9 cellular contexts compared by ENCODE assay signal in genomic region chr5:157563373-157564148, GRCh38. TPM values are rescaled to one million over a fixed set of nuclear protein-coding genes. Genes with fewer than 3 reads are reported as not detected.
DNase-seq lines count a peak whose midpoint lies in the region; ATAC-seq and TF ChIP-seq lines count a peak whose summit lies in the region.
"Had no signal": no experiment of that assay in that cellular context is flagged by ENCODE, and none has a peak within 500 bp of the region (broad histone marks: within the 10 kb centered on the region; RNA-seq: fewer than 3 reads in every experiment).

No MANE protein-coding gene starts in this region.

- TF ChIP-seq CTCF in WERI-Rb-1 (IDR thresholded peaks at IDR 0.05; ENCODE audit: low read depth, low read length) (no peak), gastroesophageal sphincter (IDR thresholded peaks at IDR 0.05) (no peak)

- no peaks in the 10 kb centered on the region for H3K9me3 Mint-ChIP-seq in activated T-cell treated with anti-CD3 and anti-CD28 coated beads, Interleukin-2, amount 50 U/mL, for 4 hours

- no peak overlapping the region for H3K4me3 Mint-ChIP-seq in activated T-cell treated with anti-CD3 and anti-CD28 coated beads, Interleukin-2, amount 50 U/mL, for 4 hours

- H3K27me3 ChIP-seq in WERI-Rb-1 (ENCODE audit: insufficient read depth, low read depth, severe bottlenecking) (no peaks in the 10 kb centered on the region), gastroesophageal sphincter (no peaks in the 10 kb centered on the region)

- peaks cover 25 to 89% (median 48%) of the 10 kb centered on the region in 3 donors for H3K4me1 ChIP-seq in gastroesophageal sphincter

- no peak for TF ChIP-seq EP300 in gastroesophageal sphincter (IDR thresholded peaks at IDR 0.05)

- WGBS in gastroesophageal sphincter (ENCODE audit: low coverage in 1 of 2), 2 donors = 19 to 24% methylated on average over 13 to 14 of the region's 14 CpGs

- H3K4me1 Mint-ChIP-seq in activated T-cell treated with anti-CD3 and anti-CD28 coated beads, Interleukin-2, amount 50 U/mL, for 4 hours (ENCODE audit: low read depth) = peaks cover 69% of the 10 kb centered on the region

- H3K4me3 ChIP-seq in WERI-Rb-1 (ENCODE audit: low read depth, low read length) (peak overlapping the region; percentile 33), gastroesophageal sphincter (no peak overlapping the region), skeletal muscle cell (ENCODE audit: low read depth, low read length) (no peak overlapping the region)

- no peaks in the 10 kb centered on the region for H3K9me3 ChIP-seq in WERI-Rb-1 (ENCODE audit: severe bottlenecking)
- no peaks in the 10 kb centered on the region for H3K9me3 ChIP-seq in gastroesophageal sphincter

- H3K27me3 Mint-ChIP-seq in activated T-cell treated with anti-CD3 and anti-CD28 coated beads, Interleukin-2, amount 50 U/mL, for 4 hours (ENCODE audit: low read depth) = no peaks in the 10 kb centered on the region

- DNase-seq in EL (peak; percentile 89), WERI-Rb-1 (peak; percentile 41), skeletal muscle cell (ENCODE audit: low read depth) (peak; percentile 75), NCI-H524 (lab: John Stamatoyannopoulos, UW) (no peak), NK-92 (lab: John Stamatoyannopoulos, UW; ENCODE audit: unreplicated experiment) (no peak), NCI-H1930 (lab: John Stamatoyannopoulos, UW) (no peak)
- no peak for DNase-seq in activated T-cell treated with anti-CD3 and anti-CD28 coated beads, Interleukin-2, amount 50 U/mL, for 4 hours

- peaks cover 36% of the 10 kb centered on the region for H3K36me3 Mint-ChIP-seq in activated T-cell treated with anti-CD3 and anti-CD28 coated beads, Interleukin-2, amount 50 U/mL, for 4 hours (ENCODE audit: insufficient read depth)

- TF ChIP-seq POLR2A in gastroesophageal sphincter (IDR thresholded peaks at IDR 0.05) = no peak

- peak; percentile 29 for ATAC-seq in gastroesophageal sphincter
- ATAC-seq in activated T-cell treated with anti-CD3 and anti-CD28 coated beads, Interleukin-2, amount 50 U/mL, for 4 hours = no peak

- H3K27ac ChIP-seq in WERI-Rb-1 (peak overlapping the region; percentile 80), gastroesophageal sphincter (peak overlapping the region; percentile 82 to 96 (median 86))
- H3K27ac ChIP-seq: epithelial cell of prostate had no signal

- no peaks in the 10 kb centered on the region for H3K36me3 ChIP-seq in WERI-Rb-1
- H3K36me3 ChIP-seq in gastroesophageal sphincter = peaks cover 0 to 13% of the 10 kb centered on the region in 2 donors

RNA-seq across cellular contexts. Expression of gene ADAM19, which starts 12.0 kb away (rescaled TPM):
- total RNA-seq in gastroesophageal sphincter = 10 to 100 TPM; 19.3 to 38.5 (median 31.2) TPM
- 10 to 100 TPM; 37.9 to 54.9 (median 49.2) TPM for total RNA-seq in activated T-cell treated with anti-CD3 and anti-CD28 coated beads, Interleukin-2, amount 50 U/mL, for 4 hours

Comparison
In these comparisons a context has a peak if more than half of its experiments do, and no peak if none do; other contexts are left out.
1. DNase-seq: peak in EL (single experiment), WERI-Rb-1 (single experiment) and skeletal muscle cell (single experiment); none in NCI-H524 (0 of 2), activated T-cell treated with anti-CD3 and anti-CD28 coated beads, Interleukin-2, amount 50 U/mL, for 4 hours (single experiment), NK-92 (single experiment) and NCI-H1930 (0 of 2).